Comparison of ENCODE assay signal across 13 cellular contexts in genomic region chr12:124393831-124394230, GRCh38.
DNase-seq lines count a peak whose midpoint lies in the region; ATAC-seq, FAIRE-seq and TF ChIP-seq lines count a peak whose summit lies in the region.
"Had no signal": no experiment of that assay in that cellular context is flagged by ENCODE, and none has a peak within 500 bp of the region (broad histone marks: within the 10 kb centered on the region; RNA-seq: fewer than 3 reads in every experiment).

No MANE protein-coding gene starts in this region.

- H3K79me2 ChIP-seq in trophoblast cell (ENCODE audit: control insufficient read depth, insufficient read depth, low read length, poor library complexity), result peaks cover 5% of the 10 kb centered on the region

- H3K4me3 Mint-ChIP-seq in glutamatergic neuron (ENCODE audit: unreplicated experiment), result no peak overlapping the region
- H3K4me3 Mint-ChIP-seq: activated CD8-positive, alpha-beta T cell treated with anti-CD3 and anti-CD28 coated beads, Interleukin-2, amount 10 ng/mL, durations not matched to agents 7 days and 5 days; T-helper 2 cell treated with Interferon-gamma antibody and Interleukin-4, amounts not matched to agents 5 μg/mL and 100 μg/mL, for 36 hours had no signal

- peaks cover 5% of the 10 kb centered on the region for H3K36me3 Mint-ChIP-seq in glutamatergic neuron (ENCODE audit: unreplicated experiment)

- FAIRE-seq in D721Med (lab: Jason Lieb, UNC), result no peak

- H3K9me3 ChIP-seq in BLaER1 (no peaks in the 10 kb centered on the region), Panc1 (ENCODE audit: control insufficient read depth, insufficient read depth, low read depth, low read length) (no peaks in the 10 kb centered on the region), skeletal muscle tissue (ENCODE audit: control insufficient read depth in 3 of 3, low read length in 3 of 3) (no peaks in the 10 kb centered on the region), trophoblast cell (ENCODE audit: insufficient read depth, low read depth, low read length) (peaks cover 9% of the 10 kb centered on the region)

- in situ Hi-C loops in Panc1 (cut with HindIII; ENCODE audit: low pct_unique_long_range_greater_than_20kb, low sequenced_read_pairs), result no loop called here

- no peak overlapping the region for H2BK5ac ChIP-seq in trophoblast cell (ENCODE audit: low read depth, low read length, poor library complexity)

- no peak overlapping the region for H2AK5ac ChIP-seq in trophoblast cell (ENCODE audit: low read length)

- TF ChIP-seq CTCF in Panc1 (IDR thresholded peaks at IDR 0.05), result no peak
- TF ChIP-seq CTCF in glutamatergic neuron (IDR thresholded peaks at IDR 0.05; ENCODE audit: partially characterized antibody, unreplicated experiment), result no peak
- no peak for TF ChIP-seq CTCF in D721Med (IDR thresholded peaks at IDR 0.05; ENCODE audit: insufficient read depth, missing control alignments)

- peaks cover 13% of the 10 kb centered on the region for H3K79me1 ChIP-seq in trophoblast cell (ENCODE audit: low read length)

- POLR2A ChIA-PET in Panc1 (lab: Charles Lee), result no interaction called here

- H3K18ac ChIP-seq in trophoblast cell (ENCODE audit: low read length), result no peak overlapping the region

- no peak overlapping the region for H2BK120ac ChIP-seq in trophoblast cell (ENCODE audit: insufficient read depth, low read length, poor library complexity)

- H3K4me2 ChIP-seq in BLaER1 (peak overlapping the region; percentile 100; the same call in 1 of the 2 replicates), trophoblast cell (ENCODE audit: low read length) (no peak overlapping the region)

- no peak for DNase-seq in Panc1 (ENCODE audit: low read depth, low spot score)
- DNase-seq in glutamatergic neuron, result no peak
- DNase-seq in D721Med (ENCODE audit: insufficient read length, low spot score), result no peak
- no peak for DNase-seq in NCI-H82 treated with DMSO at 0.1 percent for 48 hours (lab: John Stamatoyannopoulos, UW; ENCODE audit: unreplicated experiment)
- no peak for DNase-seq in trophoblast cell
- DNase-seq: activated CD8-positive, alpha-beta T cell treated with anti-CD3 and anti-CD28 coated beads, Interleukin-2, amount 10 ng/mL, durations not matched to agents 7 days and 5 days; activated gamma-delta T cell treated with Interleukin-2 at 50 U/mL for 16 hours; naive thymus-derived CD4-positive, alpha-beta T cell; NCI-H1417 treated with DMSO at 0.1 percent for 48 hours had no signal

- WGBS in trophoblast cell (ENCODE audit: extremely low coverage, insufficient coverage, insufficient read length), result no CpG with 5 or more reads among the region's 15 CpGs

- no peak overlapping the region for H2AFZ ChIP-seq in trophoblast cell (ENCODE audit: insufficient read depth, low read length, poor library complexity)

- H3K9me3 Mint-ChIP-seq in glutamatergic neuron (ENCODE audit: unreplicated experiment), result peaks cover 26% of the 10 kb centered on the region
- H3K9me3 Mint-ChIP-seq: naive thymus-derived CD4-positive, alpha-beta T cell; T-helper 2 cell treated with Interferon-gamma antibody and Interleukin-4, amounts not matched to agents 5 μg/mL and 100 μg/mL, for 36 hours had no signal

- H3K4ac ChIP-seq in trophoblast cell (ENCODE audit: low read depth, low read length), result no peak overlapping the region

- H4K91ac ChIP-seq in trophoblast cell (ENCODE audit: low read depth, low read length), result no peak overlapping the region

- peaks cover 35% of the 10 kb centered on the region for H3K4me1 Mint-ChIP-seq in glutamatergic neuron (ENCODE audit: low read depth, unreplicated experiment)

- H3K9ac ChIP-seq in BLaER1, result no peak overlapping the region
- H3K9ac ChIP-seq in skeletal muscle tissue (ENCODE audit: low read depth in 1 of 3, low read length in 3 of 3), result peak overlapping the region in 2 of 3 donors; percentile 40 to 77
- H3K9ac ChIP-seq in trophoblast cell (ENCODE audit: low read length), result no peak overlapping the region

- ATAC-seq in Panc1, result no peak
- no peak for ATAC-seq in GM18511 (IDR thresholded peaks at IDR 0.05; ENCODE audit: unreplicated experiment)
- ATAC-seq: activated CD8-positive, alpha-beta T cell treated with anti-CD3 and anti-CD28 coated beads, Interleukin-2, amount 10 ng/mL, durations not matched to agents 7 days and 5 days; naive thymus-derived CD4-positive, alpha-beta T cell had no signal

- no peak overlapping the region for H3K4me3 ChIP-seq in BLaER1
- no peak overlapping the region for H3K4me3 ChIP-seq in Panc1 (ENCODE audit: low read depth in 2 of 2, low read length in 2 of 2)
- peak overlapping the region in 1 of 3 donors; percentile 30 for H3K4me3 ChIP-seq in skeletal muscle tissue (ENCODE audit: low read length in 3 of 3)
- no peak overlapping the region for H3K4me3 ChIP-seq in trophoblast cell (ENCODE audit: low read depth, low read length)

- H3K27me3 ChIP-seq in BLaER1, result no peaks in the 10 kb centered on the region
- H3K27me3 ChIP-seq in Panc1 (ENCODE audit: control insufficient read depth, insufficient read depth, low read length), result no peaks in the 10 kb centered on the region
- no peaks in the 10 kb centered on the region for H3K27me3 ChIP-seq in skeletal muscle tissue (ENCODE audit: control insufficient read depth in 3 of 3, insufficient read depth in 3 of 3, low read length in 3 of 3)
- H3K27me3 ChIP-seq in trophoblast cell (ENCODE audit: insufficient read depth, low read length), result no peaks in the 10 kb centered on the region

- CTCF ChIA-PET in Panc1 (lab: Charles Lee), result no interaction called here

- peaks cover 100% of the 10 kb centered on the region for H4K20me1 ChIP-seq in BLaER1

- peaks cover 56% of the 10 kb centered on the region for H3K36me3 ChIP-seq in BLaER1
- no peaks in the 10 kb centered on the region for H3K36me3 ChIP-seq in Panc1 (ENCODE audit: control insufficient read depth, insufficient read depth, low read length)
- H3K36me3 ChIP-seq in skeletal muscle tissue (ENCODE audit: control insufficient read depth in 3 of 3, insufficient read depth in 3 of 3, low read length in 3 of 3), result peaks cover 17 to 25% (median 22%) of the 10 kb centered on the region in 3 donors
- H3K36me3 ChIP-seq in trophoblast cell (ENCODE audit: control insufficient read depth in 1 of 2, insufficient read depth in 2 of 2, low read length in 2 of 2), result peaks cover 41 to 51% of the 10 kb centered on the region in 2 experiments

- H4K12ac ChIP-seq in trophoblast cell (ENCODE audit: low read depth, low read length), result no peak overlapping the region

- BruUV-seq in Panc1 (replicated peaks; lab: Mats Ljungman, UMichigan), result no TSS peak

- intact Hi-C loops in Panc1 (cut with micrococcal nuclease; ENCODE audit: unreplicated experiment), result loop anchor here (10.0 kb wide), 1 partner anchor 171 kb away; the partner anchor contains the start of gene NCOR2

- H3K4me1 ChIP-seq in BLaER1 (peaks cover 58% of the 10 kb centered on the region), Panc1 (ENCODE audit: control insufficient read depth, insufficient read depth, low read length) (peaks cover 91% of the 10 kb centered on the region), skeletal muscle tissue (ENCODE audit: control insufficient read depth in 3 of 3, insufficient read depth in 3 of 3, low read length in 3 of 3) (peaks cover 76 to 92% (median 85%) of the 10 kb centered on the region in 3 donors), trophoblast cell (ENCODE audit: control insufficient read depth in 1 of 2, insufficient read depth in 2 of 2, low read length in 2 of 2) (peaks cover 23 to 38% of the 10 kb centered on the region in 2 experiments)

- H3K23ac ChIP-seq in trophoblast cell (ENCODE audit: low read length), result no peak overlapping the region

- H3K27ac ChIP-seq in BLaER1, result no peak overlapping the region
- H3K27ac ChIP-seq in Panc1 (ENCODE audit: low read length), result peak overlapping the region; percentile 94
- H3K27ac ChIP-seq in skeletal muscle tissue (ENCODE audit: low read depth, low read length), result peak overlapping the region; percentile 98
- no peak overlapping the region for H3K27ac ChIP-seq in trophoblast cell (ENCODE audit: low read depth, low read length)

- H3K27ac Mint-ChIP-seq in glutamatergic neuron (ENCODE audit: unreplicated experiment), result peak overlapping the region; percentile 55
- H3K27ac Mint-ChIP-seq: T-helper 2 cell treated with Interferon-gamma antibody and Interleukin-4, amounts not matched to agents 5 μg/mL and 100 μg/mL, for 36 hours had no signal

- H4K8ac ChIP-seq in trophoblast cell (ENCODE audit: low read depth, low read length), result no peak overlapping the region

- H3K27me3 Mint-ChIP-seq in glutamatergic neuron (ENCODE audit: unreplicated experiment), result peaks cover 39% of the 10 kb centered on the region
- H3K27me3 Mint-ChIP-seq: naive thymus-derived CD4-positive, alpha-beta T cell had no signal

- no peak overlapping the region for H2BK12ac ChIP-seq in trophoblast cell (ENCODE audit: low read length)

- H3K14ac ChIP-seq in trophoblast cell (ENCODE audit: low read length), result no peak overlapping the region

Comparison
In these comparisons a context has a peak if more than half of its experiments do, and no peak if none do; other contexts are left out.
1. H3K27ac ChIP-seq: peak in Panc1 (single experiment) and skeletal muscle tissue (single experiment); none in BLaER1 (single experiment) and trophoblast cell (single experiment).
2. H3K9ac ChIP-seq: peak in skeletal muscle tissue (2 of 3); none in BLaER1 (single experiment) and trophoblast cell (single experiment).